8 cellular contexts compared by ENCODE assay signal in the genomic region with DNA sequence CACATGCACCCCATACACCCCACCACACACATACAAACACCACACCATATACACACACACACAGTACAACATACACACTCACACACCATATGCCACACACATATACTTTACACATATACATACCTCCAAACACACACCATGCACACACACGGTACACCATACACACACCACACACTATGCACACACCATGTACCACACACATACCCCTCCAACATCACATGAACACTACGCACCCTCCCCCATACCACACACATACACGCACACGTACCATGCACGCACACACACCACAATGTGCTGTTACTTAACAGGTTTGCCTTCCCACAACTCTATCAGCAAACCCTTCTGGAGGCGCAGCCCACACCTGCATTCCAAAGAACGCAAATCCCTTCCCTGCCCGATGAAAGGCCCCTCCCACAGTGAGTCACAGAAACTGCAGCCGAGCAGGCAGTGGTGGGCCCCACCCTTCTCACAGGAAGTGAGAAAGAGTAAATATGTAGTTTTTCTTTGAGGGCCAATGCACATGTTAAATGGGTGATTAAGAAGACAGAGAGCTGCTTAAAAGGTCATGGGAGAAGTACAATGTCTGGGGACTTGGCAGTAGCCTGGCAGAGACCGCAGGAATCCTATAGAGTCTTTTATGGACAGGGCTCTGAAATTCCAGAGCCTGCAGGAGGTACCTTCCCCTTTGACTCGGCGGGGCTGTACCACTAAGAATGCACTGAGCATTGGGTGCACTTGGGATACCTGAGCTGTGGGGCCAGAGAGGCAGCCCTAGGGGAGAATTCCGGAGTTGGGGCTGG. TPM values are rescaled to one million over a fixed set of nuclear protein-coding genes. Genes with fewer than 3 reads are reported as not detected.
DNase-seq lines count a peak whose midpoint lies in the region; ATAC-seq lines count a peak whose summit lies in the region.

No MANE protein-coding gene starts in this region.

- DNase-seq in CD1c-positive myeloid dendritic cell (ENCODE audit: extremely low spot score) (peak; percentile 93), SHP77 treated with DMSO at 0.1 percent for 48 hours (lab: John Stamatoyannopoulos, UW) (peak; percentile 23), right cardiac atrium (peak; percentile 67 to 80 (median 68)), NCI-H1930 (lab: John Stamatoyannopoulos, UW) (no peak)
- DNase-seq in activated naive CD4-positive, alpha-beta T cell treated with Interleukin-2 at 50 U/mL for 16 hours = peak; percentile 87
- peak; percentile 66 to 83 for DNase-seq in stimulated activated CD4-positive, alpha-beta T cell treated with anti-CD3 and anti-CD28 coated beads, Interleukin-12 subunit alpha, Interleukin-12 subunit beta, amount 100 ng/mL, for 24 hours (ENCODE audit: low read depth in 2 of 2)

- intact Hi-C loops in right cardiac atrium (cut with DNase I) = no loop called here

- H3K4me1 ChIP-seq in right cardiac atrium (ENCODE audit: control insufficient read depth, insufficient read depth, low read length) = peaks cover 5% of the 10 kb centered on the region

- no peak overlapping the region for H3K27ac ChIP-seq in right cardiac atrium (ENCODE audit: low read length)

- no peaks in the 10 kb centered on the region for H3K9me3 ChIP-seq in right cardiac atrium (ENCODE audit: control insufficient read depth, low read length)

- WGBS in right cardiac atrium = 63% methylated on average over 13 of the region's 13 CpGs

- H3K27me3 ChIP-seq in right cardiac atrium (ENCODE audit: control insufficient read depth, insufficient read depth) = no peaks in the 10 kb centered on the region

- ATAC-seq in GM19372 (IDR thresholded peaks at IDR 0.05; ENCODE audit: low read depth, unreplicated experiment) (peak; percentile 90), HG03442 (IDR thresholded peaks at IDR 0.05; ENCODE audit: unreplicated experiment) (peak; percentile 91), right cardiac atrium (peak; percentile 49 to 83)

- H3K4me3 ChIP-seq in right cardiac atrium (ENCODE audit: low read length) = no peak overlapping the region

RNA-seq across cellular contexts. Expression of gene EZR, which starts 34.1 kb away (rescaled TPM):
- total RNA-seq in right cardiac atrium = 100 to 1,000 TPM; 192 to 261 (median 244) TPM
- polyA plus RNA-seq in right cardiac atrium = 178 TPM

Comparison
In these comparisons a context has a peak if more than half of its experiments do, and no peak if none do; other contexts are left out.
1. DNase-seq: peak in CD1c-positive myeloid dendritic cell (single experiment), SHP77 treated with DMSO at 0.1 percent for 48 hours (single experiment), activated naive CD4-positive, alpha-beta T cell treated with Interleukin-2 at 50 U/mL for 16 hours (single experiment), right cardiac atrium (3 of 3) and stimulated activated CD4-positive, alpha-beta T cell treated with anti-CD3 and anti-CD28 coated beads, Interleukin-12 subunit alpha, Interleukin-12 subunit beta, amount 100 ng/mL, for 24 hours (2 of 2); none in NCI-H1930 (0 of 2).
2. Peak in every context shown above with its lines, with median percentiles within 50 percentile points of each other: ATAC-seq.